ENCODE assay signal across 27 cellular contexts in the genomic region with DNA sequence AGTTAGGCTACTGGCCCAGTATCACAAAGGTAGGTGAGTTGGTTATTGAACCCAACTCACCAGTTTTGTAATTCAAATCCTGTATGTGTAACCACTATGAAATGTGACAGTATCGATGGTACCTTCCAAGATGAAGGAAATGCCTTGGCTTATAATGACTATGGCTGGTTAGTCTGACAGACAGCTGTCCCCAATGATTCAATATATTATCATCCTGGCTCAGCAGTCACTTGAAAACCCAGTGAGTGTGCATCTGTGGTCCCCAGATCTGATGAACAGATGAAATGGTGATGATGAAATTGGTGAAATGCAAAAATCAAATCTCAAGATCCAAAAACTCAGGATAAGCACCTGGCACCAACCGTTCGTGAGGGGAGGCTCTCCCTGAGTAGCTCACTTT.
"Had no signal": no experiment of that assay in that cellular context is flagged by ENCODE, and none has a peak within 500 bp of the region (broad histone marks: within the 10 kb centered on the region; RNA-seq: fewer than 3 reads in every experiment).

No MANE protein-coding gene starts in this region.

- H3K4me3 Mint-ChIP-seq: activated naive CD8-positive, alpha-beta T cell; brain; naive B cell; stimulated activated naive B cell treated with anti-CD40 and anti-IgM and Interleukin-4, amounts not matched to agents 10 μg/mL and 1 μg/mL and 100 μg/mL, for 72 hours; T-helper 17 cell; type B pancreatic cell had no signal

- H3K36me3 ChIP-seq: adrenal gland, ascending aorta, ovary, uterus had no signal

- ATAC-seq: activated CD4-positive, CD25-positive, alpha-beta regulatory T cell treated with anti-CD3 and anti-CD28 coated beads, Interleukin-2, amount 50 U/mL, for 24 hours; left cardiac atrium; left ventricle myocardium superior; stimulated activated naive B cell treated with anti-CD40 and anti-IgM and Interleukin-4, amounts not matched to agents 10 μg/mL and 1 μg/mL and 100 μg/mL, for 72 hours; T-helper 17 cell had no signal

- H3K27me3 ChIP-seq: adrenal gland, ascending aorta, ovary, sigmoid colon, uterus had no signal

- H3K4me1 Mint-ChIP-seq: naive B cell; stimulated activated naive B cell treated with anti-CD40 and anti-IgM and Interleukin-4, amounts not matched to agents 10 μg/mL and 1 μg/mL and 100 μg/mL, for 72 hours; T-helper 17 cell had no signal

- H3K27ac ChIP-seq: adrenal gland, ascending aorta, ovary, sigmoid colon, uterus, WERI-Rb-1 had no signal

- H3K9me3 ChIP-seq: adrenal gland, ascending aorta, ovary, sigmoid colon, uterus had no signal

- DNase-seq: activated CD4-positive, alpha-beta T cell treated with anti-CD3 and anti-CD28 coated beads for 48 hours; activated CD4-positive, alpha-beta T cell treated with anti-CD3 and anti-CD28 coated beads, Interleukin-2, amount 50 U/mL, for 48 hours; activated CD8-positive, alpha-beta memory T cell treated with anti-CD3 and anti-CD28 coated beads for 24 hours; activated effector memory CD4-positive, alpha-beta T cell treated with Interleukin-2 at 50 U/mL for 16 hours; activated naive CD4-positive, alpha-beta T cell treated with Interleukin-2 at 50 U/mL for 16 hours; adrenal gland; cortex of kidney; glutamatergic neuron; left cardiac atrium; left ventricle myocardium superior; naive B cell; ovary; retina; sigmoid colon; stimulated activated CD4-positive, alpha-beta T cell treated with anti-CD3 and anti-CD28 coated beads, Interleukin-1b, Interleukin-23, amount 100 ng/mL, for 48 hours; stimulated activated naive B cell treated with anti-CD40 and anti-IgM and Interleukin-4, amounts not matched to agents 10 μg/mL and 1 μg/mL and 100 μg/mL, for 72 hours; T-helper 17 cell; T1000; uterus; WERI-Rb-1 had no signal

- H3K9me3 Mint-ChIP-seq: brain; naive B cell; stimulated activated naive B cell treated with anti-CD40 and anti-IgM and Interleukin-4, amounts not matched to agents 10 μg/mL and 1 μg/mL and 100 μg/mL, for 72 hours; type B pancreatic cell had no signal

- H3K4me3 ChIP-seq: adrenal gland, ascending aorta, ovary, sigmoid colon, smooth muscle cell, uterus had no signal

- H3K27me3 Mint-ChIP-seq: naive B cell; progenitor cell of endocrine pancreas; stimulated activated naive B cell treated with anti-CD40 and anti-IgM and Interleukin-4, amounts not matched to agents 10 μg/mL and 1 μg/mL and 100 μg/mL, for 72 hours; type B pancreatic cell had no signal

- H3K4me1 ChIP-seq: adrenal gland, ascending aorta, sigmoid colon, uterus had no signal

- H3K4me2 ChIP-seq: smooth muscle cell had no signal

- H3K36me3 Mint-ChIP-seq: activated naive CD8-positive, alpha-beta T cell; naive B cell; stimulated activated naive B cell treated with anti-CD40 and anti-IgM and Interleukin-4, amounts not matched to agents 10 μg/mL and 1 μg/mL and 100 μg/mL, for 72 hours had no signal

- H3K27ac Mint-ChIP-seq: activated naive CD8-positive, alpha-beta T cell; brain; naive B cell; progenitor cell of endocrine pancreas; stimulated activated naive B cell treated with anti-CD40 and anti-IgM and Interleukin-4, amounts not matched to agents 10 μg/mL and 1 μg/mL and 100 μg/mL, for 72 hours; T-helper 17 cell; type B pancreatic cell had no signal
